In genomic region chr6:34791164-34791841, GRCh38 we compare ENCODE assay signal across 1 cellular context.
TF ChIP-seq lines count a peak whose summit lies in the region.

No MANE protein-coding gene starts in this region.

TF ChIP-seq in HepG2, 621 proteins besides CTCF, POLR2A, EP300 and RAD21 (continued from another document and continues in another):
- no peak for TF ChIP-seq PRDM15 (CRISPR knock-in tag; IDR thresholded peaks at IDR 0.05)
- TF ChIP-seq ZMYM4 (CRISPR knock-in tag; IDR thresholded peaks at IDR 0.05), result no peak
- TF ChIP-seq ATF5 (CRISPR knock-in tag; IDR thresholded peaks at IDR 0.05; ENCODE audit: low read depth), result no peak; the same call in 1 of the 2 replicates
- TF ChIP-seq RELA (CRISPR knock-in tag; IDR thresholded peaks at IDR 0.05), result no peak
- TF ChIP-seq ATF2 (CRISPR knock-in tag; IDR thresholded peaks at IDR 0.05), result no peak; the same call in 1 of the 2 replicates
- no peak for TF ChIP-seq ZNF576 (CRISPR knock-in tag; IDR thresholded peaks at IDR 0.05)
- TF ChIP-seq ZNF138 (CRISPR knock-in tag; IDR thresholded peaks at IDR 0.05; ENCODE audit: low read depth), result no peak
- TF ChIP-seq NR2F2 (IDR thresholded peaks at IDR 0.05; ENCODE audit: borderline replicate concordance, low read depth), result 0 out of 2 replicates have a peak, but pooled peaks have one; percentile 45
- TF ChIP-seq ZNF615 (CRISPR knock-in tag; IDR thresholded peaks at IDR 0.05; ENCODE audit: borderline replicate concordance), result 0 out of 2 replicates have a peak, but pooled peaks have one; percentile 57
- peak; percentile 64; the same call in 1 of the 2 replicates for TF ChIP-seq CBFB (CRISPR knock-in tag; IDR thresholded peaks at IDR 0.05)
- peak; percentile 43; the same call in 1 of the 2 replicates for TF ChIP-seq LRRFIP1 (CRISPR knock-in tag; conservative IDR thresholded peaks at IDR 0.05)
- no peak for TF ChIP-seq CREB3 (CRISPR knock-in tag; IDR thresholded peaks at IDR 0.05)
- peak; percentile 82; the same call in 1 of the 2 replicates for TF ChIP-seq ZBTB7B (CRISPR knock-in tag; IDR thresholded peaks at IDR 0.05)
- TF ChIP-seq FOSL2 (CRISPR knock-in tag; IDR thresholded peaks at IDR 0.05), result no peak; the same call in none of the 2 replicates
- TF ChIP-seq HNRNPH1 (optimal IDR thresholded peaks at IDR 0.05; ENCODE audit: low read depth, low read length), result no peak
- TF ChIP-seq ZSCAN21 (CRISPR knock-in tag; IDR thresholded peaks at IDR 0.05; ENCODE audit: borderline replicate concordance), result no peak; the same call in 1 of the 2 replicates
- TF ChIP-seq ATF1 (CRISPR knock-in tag; IDR thresholded peaks at IDR 0.05), result no peak
- TF ChIP-seq ZNF784 (CRISPR knock-in tag; IDR thresholded peaks at IDR 0.05; ENCODE audit: borderline replicate concordance), result no peak
- peak; percentile 71; the same call in 1 of the 2 replicates for TF ChIP-seq ZMYM3 (CRISPR knock-in tag; IDR thresholded peaks at IDR 0.05)
- TF ChIP-seq ZFP62 (CRISPR knock-in tag; IDR thresholded peaks at IDR 0.05), result no peak
- TF ChIP-seq ZNF101 (CRISPR knock-in tag; IDR thresholded peaks at IDR 0.05; ENCODE audit: borderline replicate concordance, low read depth), result no peak
- no peak for TF ChIP-seq MIER3 (CRISPR knock-in tag; IDR thresholded peaks at IDR 0.05; ENCODE audit: borderline replicate concordance)
- no peak for TF ChIP-seq ATF7-NPFF (CRISPR knock-in tag; IDR thresholded peaks at IDR 0.05; ENCODE audit: low read depth)
- TF ChIP-seq FOXA1 (IDR thresholded peaks at IDR 0.05), result no peak
- TF ChIP-seq FOXA1 (CRISPR knock-in tag; IDR thresholded peaks at IDR 0.05), result peak; percentile 80
- TF ChIP-seq UBTF (CRISPR knock-in tag; IDR thresholded peaks at IDR 0.05), result no peak
- TF ChIP-seq ARNT (IDR thresholded peaks at IDR 0.05), result no peak
- peak; percentile 50; the same call in 1 of the 2 replicates for TF ChIP-seq MEF2D (CRISPR knock-in tag; IDR thresholded peaks at IDR 0.05)
- TF ChIP-seq HCFC1 (IDR thresholded peaks at IDR 0.05; ENCODE audit: low read depth, low read length), result no peak
- TF ChIP-seq ADNP (CRISPR knock-in tag; IDR thresholded peaks at IDR 0.05), result no peak
- peak; percentile 90 to 93 for TF ChIP-seq HMGXB4 (CRISPR knock-in tag; IDR thresholded peaks at IDR 0.05; ENCODE audit: borderline replicate concordance in 1 of 2, low read depth in 1 of 2)
- TF ChIP-seq CCAR2 (optimal IDR thresholded peaks at IDR 0.05; ENCODE audit: low read depth, low read length), result no peak
- no peak for TF ChIP-seq MTA3 (CRISPR knock-in tag; IDR thresholded peaks at IDR 0.05)
- TF ChIP-seq ZNF276 (CRISPR knock-in tag; IDR thresholded peaks at IDR 0.05; ENCODE audit: low read depth), result 0 out of 2 replicates have a peak, but pooled peaks have one; percentile 23
- no peak; the same call in 1 of the 2 replicates for TF ChIP-seq ZNF441 (CRISPR knock-in tag; IDR thresholded peaks at IDR 0.05; ENCODE audit: borderline replicate concordance)
- 0 out of 2 replicates have a peak, but pooled peaks have one; percentile 31 for TF ChIP-seq ZNF136 (CRISPR knock-in tag; IDR thresholded peaks at IDR 0.05; ENCODE audit: low read depth)
- no peak for TF ChIP-seq PCBP2 (optimal IDR thresholded peaks at IDR 0.05; ENCODE audit: low read depth, low read length, poor library complexity, severe bottlenecking)
- TF ChIP-seq PAX8 (CRISPR knock-in tag; IDR thresholded peaks at IDR 0.05; ENCODE audit: borderline replicate concordance), result no peak; the same call in 1 of the 2 replicates
- TF ChIP-seq YEATS4 (CRISPR knock-in tag; IDR thresholded peaks at IDR 0.05; ENCODE audit: borderline replicate concordance), result no peak; the same call in 1 of the 2 replicates
- TF ChIP-seq SRF (IDR thresholded peaks at IDR 0.05; ENCODE audit: low read depth, low read length), result no peak
- TF ChIP-seq ZNF850 (CRISPR knock-in tag; conservative IDR thresholded peaks at IDR 0.05), result no peak
- no peak for TF ChIP-seq MAFF (IDR thresholded peaks at IDR 0.05; ENCODE audit: low read depth, low read length)
- peak; percentile 73; the same call in 1 of the 2 replicates for TF ChIP-seq NFATC3 (CRISPR knock-in tag; IDR thresholded peaks at IDR 0.05)
